21 cellular contexts compared by ENCODE assay signal in the genomic region with DNA sequence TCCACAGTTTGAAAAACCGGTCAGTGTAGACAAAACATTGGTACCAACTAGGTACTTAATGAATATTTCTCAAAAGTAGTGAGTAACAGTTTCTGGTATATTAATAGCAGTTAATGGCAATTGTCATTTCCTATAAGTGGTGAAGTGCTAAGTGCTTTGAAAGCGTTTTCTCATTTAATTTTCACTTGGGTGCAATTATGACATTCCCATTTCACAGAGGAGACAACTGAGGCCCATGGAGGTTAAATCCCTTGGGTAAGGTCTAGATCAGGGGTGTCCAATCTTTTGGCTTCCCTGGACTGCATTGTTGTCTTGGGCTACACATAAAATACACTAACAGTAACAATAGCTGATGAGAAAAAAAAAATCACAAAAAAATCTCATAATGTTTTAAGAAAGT. TPM values are rescaled to one million over a fixed set of nuclear protein-coding genes. Genes with fewer than 3 reads are reported as not detected.
DNase-seq lines count a peak whose midpoint lies in the region; ATAC-seq lines count a peak whose summit lies in the region.
"Had no signal": no experiment of that assay in that cellular context is flagged by ENCODE, and none has a peak within 500 bp of the region (broad histone marks: within the 10 kb centered on the region; RNA-seq: fewer than 3 reads in every experiment).

No MANE protein-coding gene starts in this region.

- H3K4me1 Mint-ChIP-seq in stimulated activated naive CD8-positive, alpha-beta T cell treated with anti-CD3 and anti-CD28 coated beads, Interleukin-15, Interleukin-2, amounts not matched to agents 100 ng/mL and 50 ng/mL, for 24 hours (ENCODE audit: low read depth): no peaks in the 10 kb centered on the region
- peaks cover 11% of the 10 kb centered on the region for H3K4me1 Mint-ChIP-seq in stimulated activated naive CD8-positive, alpha-beta T cell treated with anti-CD3 and anti-CD28 coated beads, Interleukin-15, amount 100 ng/mL, for 72 hours
- no peaks in the 10 kb centered on the region for H3K4me1 Mint-ChIP-seq in activated naive CD8-positive, alpha-beta T cell treated with anti-CD3 and anti-CD28 coated beads for 36 hours
- H3K4me1 Mint-ChIP-seq in naive B cell: peaks cover 10 to 13% (median 12%) of the 10 kb centered on the region in 3 donors
- H3K4me1 Mint-ChIP-seq: activated CD4-positive, alpha-beta T cell treated with anti-CD3 and anti-CD28 coated beads, Interleukin-2, amount 10 ng/mL, durations not matched to agents 7 days and 5 days had no signal

- peaks cover 1% of the 10 kb centered on the region for H3K9me3 Mint-ChIP-seq in stimulated activated naive CD8-positive, alpha-beta T cell treated with anti-CD3 and anti-CD28 coated beads, Interleukin-15, Interleukin-2, amounts not matched to agents 100 ng/mL and 50 ng/mL, for 24 hours
- peaks cover 0 to 5% of the 10 kb centered on the region in 2 donors for H3K9me3 Mint-ChIP-seq in stimulated activated naive CD8-positive, alpha-beta T cell treated with anti-CD3 and anti-CD28 coated beads, Interleukin-15, amount 100 ng/mL, for 72 hours
- H3K9me3 Mint-ChIP-seq in activated naive CD8-positive, alpha-beta T cell treated with anti-CD3 and anti-CD28 coated beads for 36 hours: peaks cover 6% of the 10 kb centered on the region
- H3K9me3 Mint-ChIP-seq in naive B cell: peaks cover 0 to 16% (median 15%) of the 10 kb centered on the region in 7 donors

- DNase-seq in stimulated activated naive CD8-positive, alpha-beta T cell treated with anti-CD3 and anti-CD28 coated beads, Interleukin-15, amount 100 ng/mL, for 72 hours: no peak
- DNase-seq in activated naive CD8-positive, alpha-beta T cell treated with anti-CD3 and anti-CD28 coated beads for 36 hours: no peak
- DNase-seq in naive B cell (no peak), kidney glomerular epithelial cell (lab: John Stamatoyannopoulos, UW) (no peak), putamen (ENCODE audit: low spot score) (no peak)
- DNase-seq: activated CD4-positive, alpha-beta T cell treated with anti-CD3 and anti-CD28 coated beads, Interleukin-2, amount 10 ng/mL, durations not matched to agents 7 days and 5 days; activated gamma-delta T cell treated with Interleukin-2 at 50 U/mL for 16 hours; effector CD4-positive, alpha-beta T cell; gastrocnemius medialis; NCI-H1092 treated with DMSO at 0.1 percent for 48 hours; NCI-H2081; NCI-H510A treated with DMSO at 0.1 percent for 48 hours had no signal

- H3K4me3 Mint-ChIP-seq in stimulated activated naive CD8-positive, alpha-beta T cell treated with anti-CD3 and anti-CD28 coated beads, Interleukin-15, Interleukin-2, amounts not matched to agents 100 ng/mL and 50 ng/mL, for 24 hours: peak overlapping the region; percentile 33
- no peak overlapping the region for H3K4me3 Mint-ChIP-seq in stimulated activated naive CD8-positive, alpha-beta T cell treated with anti-CD3 and anti-CD28 coated beads, Interleukin-15, amount 100 ng/mL, for 72 hours
- H3K4me3 Mint-ChIP-seq in activated naive CD8-positive, alpha-beta T cell treated with anti-CD3 and anti-CD28 coated beads for 36 hours: peak overlapping the region; percentile 49
- H3K4me3 Mint-ChIP-seq in naive B cell: peak overlapping the region in 6 of 8 donors; percentile 14 to 72 (median 50)
- H3K4me3 Mint-ChIP-seq: activated CD4-positive, alpha-beta T cell treated with anti-CD3 and anti-CD28 coated beads, Interleukin-2, amount 10 ng/mL, durations not matched to agents 7 days and 5 days; CD4-positive, alpha-beta T cell had no signal

- no peaks in the 10 kb centered on the region for H3K36me3 Mint-ChIP-seq in stimulated activated naive CD8-positive, alpha-beta T cell treated with anti-CD3 and anti-CD28 coated beads, Interleukin-15, Interleukin-2, amounts not matched to agents 100 ng/mL and 50 ng/mL, for 24 hours (ENCODE audit: low read depth)
- peaks cover 6% of the 10 kb centered on the region for H3K36me3 Mint-ChIP-seq in activated naive CD8-positive, alpha-beta T cell treated with anti-CD3 and anti-CD28 coated beads for 36 hours
- H3K36me3 Mint-ChIP-seq in naive B cell: peaks cover 0 to 29% of the 10 kb centered on the region in 2 donors

- H3K27ac Mint-ChIP-seq in stimulated activated naive CD8-positive, alpha-beta T cell treated with anti-CD3 and anti-CD28 coated beads, Interleukin-15, Interleukin-2, amounts not matched to agents 100 ng/mL and 50 ng/mL, for 24 hours: no peak overlapping the region
- no peak overlapping the region for H3K27ac Mint-ChIP-seq in stimulated activated naive CD8-positive, alpha-beta T cell treated with anti-CD3 and anti-CD28 coated beads, Interleukin-15, amount 100 ng/mL, for 72 hours
- H3K27ac Mint-ChIP-seq in activated naive CD8-positive, alpha-beta T cell treated with anti-CD3 and anti-CD28 coated beads for 36 hours: no peak overlapping the region
- peak overlapping the region in 1 of 6 donors; percentile 56 for H3K27ac Mint-ChIP-seq in naive B cell
- H3K27ac Mint-ChIP-seq: activated CD4-positive, alpha-beta T cell treated with anti-CD3 and anti-CD28 coated beads, Interleukin-2, amount 10 ng/mL, durations not matched to agents 7 days and 5 days; CD4-positive, alpha-beta T cell had no signal

- peaks cover 27% of the 10 kb centered on the region for H3K27me3 Mint-ChIP-seq in stimulated activated naive CD8-positive, alpha-beta T cell treated with anti-CD3 and anti-CD28 coated beads, Interleukin-15, Interleukin-2, amounts not matched to agents 100 ng/mL and 50 ng/mL, for 24 hours
- peaks cover 29% of the 10 kb centered on the region for H3K27me3 Mint-ChIP-seq in stimulated activated naive CD8-positive, alpha-beta T cell treated with anti-CD3 and anti-CD28 coated beads, Interleukin-15, amount 100 ng/mL, for 72 hours
- H3K27me3 Mint-ChIP-seq in activated naive CD8-positive, alpha-beta T cell treated with anti-CD3 and anti-CD28 coated beads for 36 hours: peaks cover 21% of the 10 kb centered on the region
- H3K27me3 Mint-ChIP-seq in naive B cell: peaks cover 31 to 40% (median 32%) of the 10 kb centered on the region in 3 donors

- ATAC-seq in stimulated activated naive CD8-positive, alpha-beta T cell treated with anti-CD3 and anti-CD28 coated beads, Interleukin-15, amount 100 ng/mL, for 72 hours: no peak
- no peak for ATAC-seq in naive B cell (ENCODE audit: low read depth in 2 of 2)
- no peak for ATAC-seq in HG02763 (IDR thresholded peaks at IDR 0.05; ENCODE audit: unreplicated experiment)
- no peak for ATAC-seq in HG02884 (IDR thresholded peaks at IDR 0.05; ENCODE audit: unreplicated experiment)
- ATAC-seq: esophagus mucosa, gastrocnemius medialis had no signal

RNA-seq across cellular contexts. Expression of a gene that starts 0.7 kb away (rescaled TPM):
- 1 to 10 TPM; 1.4 to 1.9 TPM for total RNA-seq in activated naive CD8-positive, alpha-beta T cell treated with anti-CD3 and anti-CD28 coated beads for 36 hours
- under 1 TPM in 1 of 6 donors, not detected in 5; 0.11 TPM for polyA plus RNA-seq in naive B cell (ENCODE audit: low read depth in 6 of 6)
- total RNA-seq: activated CD4-positive, alpha-beta T cell treated with anti-CD3 and anti-CD28 coated beads, Interleukin-2, amount 10 ng/mL, durations not matched to agents 7 days and 5 days; CD4-positive, alpha-beta T cell; esophagus mucosa; skeletal muscle tissue had no signal

RNA-seq across cellular contexts. Expression of a gene that starts 8.9 kb away (rescaled TPM):
- total RNA-seq in activated naive CD8-positive, alpha-beta T cell treated with anti-CD3 and anti-CD28 coated beads for 36 hours: 1 to 10 TPM; 2.6 to 2.9 TPM
- polyA plus RNA-seq in naive B cell (ENCODE audit: low read depth in 6 of 6): 1 to 10 TPM in 2 of 6 donors, not detected in 4; 1.1 to 1.2 TPM
- total RNA-seq: activated CD4-positive, alpha-beta T cell treated with anti-CD3 and anti-CD28 coated beads, Interleukin-2, amount 10 ng/mL, durations not matched to agents 7 days and 5 days; CD4-positive, alpha-beta T cell; esophagus mucosa; gastrocnemius medialis; LHCN-M2; mucosa of gallbladder; skeletal muscle tissue; urinary bladder had no signal

Comparison
In these comparisons a context has a peak if more than half of its experiments do, and no peak if none do; other contexts are left out.
1. H3K4me3 Mint-ChIP-seq: peak in stimulated activated naive CD8-positive, alpha-beta T cell treated with anti-CD3 and anti-CD28 coated beads, Interleukin-15, Interleukin-2, amounts not matched to agents 100 ng/mL and 50 ng/mL, for 24 hours (single experiment), activated naive CD8-positive, alpha-beta T cell treated with anti-CD3 and anti-CD28 coated beads for 36 hours (single experiment) and naive B cell (6 of 8); none in stimulated activated naive CD8-positive, alpha-beta T cell treated with anti-CD3 and anti-CD28 coated beads, Interleukin-15, amount 100 ng/mL, for 72 hours (0 of 2).